ENCODE assay signal across 20 cellular contexts in genomic region chr11:33268945-33269567, GRCh38. TPM values are rescaled to one million over a fixed set of nuclear protein-coding genes. Genes with fewer than 3 reads are reported as not detected.
DNase-seq lines count a peak whose midpoint lies in the region; ATAC-seq, FAIRE-seq and TF ChIP-seq lines count a peak whose summit lies in the region.
"Had no signal": no experiment of that assay in that cellular context is flagged by ENCODE, and none has a peak within 500 bp of the region (broad histone marks: within the 10 kb centered on the region; RNA-seq: fewer than 3 reads in every experiment).

No MANE protein-coding gene starts in this region.

- H3K36me3 ChIP-seq in liver (ENCODE audit: control insufficient read depth in 4 of 4, insufficient read depth in 3 of 4, low read depth in 1 of 4, low read length in 3 of 4) = no peaks in the 10 kb centered on the region
- H3K36me3 ChIP-seq in HepG2 (replicated peaks in 1 of 2; ENCODE audit: control insufficient read depth in 1 of 2, insufficient read depth in 2 of 2, low read length in 2 of 2) = no peaks in the 10 kb centered on the region
- H3K36me3 ChIP-seq in smooth muscle cell (ENCODE audit: low read depth) = no peaks in the 10 kb centered on the region
- no peaks in the 10 kb centered on the region for H3K36me3 ChIP-seq in sigmoid colon

- H3K36me3 Mint-ChIP-seq in activated T-helper 17 cell treated with anti-CD3 and anti-CD28 coated beads, Interleukin-2, amount 50 U/mL, for 72 hours (ENCODE audit: low read depth) = no peaks in the 10 kb centered on the region
- H3K36me3 Mint-ChIP-seq: activated naive CD8-positive, alpha-beta T cell treated with anti-CD3 and anti-CD28 coated beads, Interleukin-2, amount 10 ng/mL, durations not matched to agents 7 days and 5 days had no signal

- no peak for TF ChIP-seq CTCF in liver (IDR thresholded peaks at IDR 0.05; ENCODE audit: low read depth, low read length, missing input control)
- no peak for TF ChIP-seq CTCF in HepG2 (CRISPR knock-in tag; IDR thresholded peaks at IDR 0.05)
- TF ChIP-seq CTCF in fibroblast of villous mesenchyme (IDR thresholded peaks at IDR 0.05; ENCODE audit: insufficient read depth, low read depth, low read length) = no peak
- TF ChIP-seq CTCF in smooth muscle cell (IDR thresholded peaks at IDR 0.05; ENCODE audit: borderline replicate concordance, insufficient read depth, poor library complexity, severe bottlenecking) = no peak
- TF ChIP-seq CTCF in sigmoid colon (IDR thresholded peaks at IDR 0.05) = no peak

- H3K27ac ChIP-seq in liver (ENCODE audit: low read depth in 1 of 2, low read length in 2 of 2) (no peak overlapping the region), HepG2 (ENCODE audit: extremely low read length, insufficient read depth, low read length) (no peak overlapping the region), smooth muscle cell (ENCODE audit: low read depth) (peak overlapping the region; percentile 23), sigmoid colon (peak overlapping the region in 1 of 4 donors; percentile 33)

- no peak overlapping the region for H3K4me2 ChIP-seq in HepG2 (ENCODE audit: low read depth, low read length)
- peak overlapping the region; percentile 39 for H3K4me2 ChIP-seq in smooth muscle cell

- no peak overlapping the region for H3K4me3 ChIP-seq in liver (ENCODE audit: low read depth in 1 of 3, low read length in 3 of 3)
- no peak overlapping the region for H3K4me3 ChIP-seq in HepG2 (replicated peaks in 1 of 3; ENCODE audit: insufficient read depth in 1 of 3, low read depth in 2 of 3, low read length in 3 of 3)
- H3K4me3 ChIP-seq in fibroblast of villous mesenchyme (ENCODE audit: low read depth, low read length) = no peak overlapping the region
- no peak overlapping the region for H3K4me3 ChIP-seq in smooth muscle cell
- H3K4me3 ChIP-seq in sigmoid colon = no peak overlapping the region

- ATAC-seq in HepG2 (no peak), HG03196 (IDR thresholded peaks at IDR 0.05; ENCODE audit: unreplicated experiment) (no peak)
- ATAC-seq in activated T-helper 17 cell treated with anti-CD3 and anti-CD28 coated beads, Interleukin-2, amount 50 U/mL, for 72 hours (replicated peaks) = no peak

- CTCF ChIA-PET in HepG2 (lab: Yijun Ruan, JAX; ENCODE audit: low intra/inter-chr PET ratio, low total read pairs) = no interaction called here

- BruUV-seq in HepG2 (replicated peaks; lab: Mats Ljungman, UMichigan) = no TSS peak

- H3K27me3 Mint-ChIP-seq in activated T-helper 17 cell treated with anti-CD3 and anti-CD28 coated beads, Interleukin-2, amount 50 U/mL, for 72 hours = no peaks in the 10 kb centered on the region
- H3K27me3 Mint-ChIP-seq: activated CD4-positive, alpha-beta T cell treated with anti-CD3 and anti-CD28 coated beads, Interleukin-2, amount 10 ng/mL, durations not matched to agents 24 days and 14 days; activated naive CD8-positive, alpha-beta T cell treated with anti-CD3 and anti-CD28 coated beads, Interleukin-2, amount 10 ng/mL, durations not matched to agents 7 days and 5 days; activated T-cell treated with anti-CD3 and anti-CD28 coated beads, Interleukin-2, amount 50 U/mL, for 24 hours had no signal

- H3K4me1 Mint-ChIP-seq in activated T-helper 17 cell treated with anti-CD3 and anti-CD28 coated beads, Interleukin-2, amount 50 U/mL, for 72 hours = peaks cover 13% of the 10 kb centered on the region

- POLR2A ChIA-PET in HepG2 (lab: Yijun Ruan, JAX) = no interaction called here

- intact Hi-C loops in HepG2 (cut with micrococcal nuclease; ENCODE audit: unreplicated experiment) = loop anchor here (10.0 kb wide), 1 partner anchor 426 kb away; no protein-coding TSS in a partner anchor
- intact Hi-C loops in sigmoid colon (cut with DNase I) = no loop called here

- H3K4me1 ChIP-seq in liver (ENCODE audit: control insufficient read depth in 4 of 4, insufficient read depth in 4 of 4, low read length in 3 of 4) = peaks cover 8 to 25% (median 11%) of the 10 kb centered on the region in 4 donors
- H3K4me1 ChIP-seq in HepG2 (ENCODE audit: insufficient read depth, low read length) = peaks cover 42% of the 10 kb centered on the region
- H3K4me1 ChIP-seq in smooth muscle cell (ENCODE audit: low read depth) = no peaks in the 10 kb centered on the region
- peaks cover 0 to 86% (median 65%) of the 10 kb centered on the region in 4 donors for H3K4me1 ChIP-seq in sigmoid colon

- no peaks in the 10 kb centered on the region for H3K9me3 Mint-ChIP-seq in activated T-helper 17 cell treated with anti-CD3 and anti-CD28 coated beads, Interleukin-2, amount 50 U/mL, for 72 hours
- H3K9me3 Mint-ChIP-seq: activated CD4-positive, alpha-beta T cell treated with anti-CD3 and anti-CD28 coated beads, Interleukin-2, amount 10 ng/mL, durations not matched to agents 24 days and 14 days; activated T-cell treated with anti-CD3 and anti-CD28 coated beads, Interleukin-2, amount 50 U/mL, for 24 hours had no signal

- 83% methylated on average over 4 of the region's 4 CpGs for WGBS in liver
- 79% methylated on average over 4 of the region's 4 CpGs for WGBS in HepG2 (ENCODE audit: low lambda C conversion rate)
- 83% methylated on average over 4 of the region's 4 CpGs for WGBS in smooth muscle cell (ENCODE audit: low lambda C conversion rate)
- 48 to 78% methylated on average over 4 of the region's 4 CpGs for WGBS in sigmoid colon, 2 donors

- FAIRE-seq in HepG2 (lab: Jason Lieb, UNC) = no peak
- FAIRE-seq: endothelial cell of umbilical vein had no signal

- TF ChIP-seq RAD21 in liver (IDR thresholded peaks at IDR 0.05) = no peak
- TF ChIP-seq RAD21 in HepG2 (CRISPR knock-in tag; IDR thresholded peaks at IDR 0.05) = no peak

- H3K9me3 ChIP-seq in liver (ENCODE audit: control insufficient read depth in 4 of 4, low read length in 3 of 4) (no peaks in the 10 kb centered on the region), HepG2 (ENCODE audit: low read length) (no peaks in the 10 kb centered on the region), smooth muscle cell (replicated peaks; ENCODE audit: low read depth) (no peaks in the 10 kb centered on the region), sigmoid colon (no peaks in the 10 kb centered on the region)

- TF ChIP-seq POLR2A in HepG2 (IDR thresholded peaks at IDR 0.05; ENCODE audit: insufficient read depth in 1 of 2, low read depth in 2 of 2, low read length in 2 of 2) (no peak), sigmoid colon (IDR thresholded peaks at IDR 0.05) (no peak)

- H3K27me3 ChIP-seq in liver (ENCODE audit: control insufficient read depth in 4 of 4, insufficient read depth in 4 of 4, low read length in 3 of 4) (no peaks in the 10 kb centered on the region), HepG2 (ENCODE audit: control insufficient read depth in 1 of 2, insufficient read depth in 2 of 2, low read length in 2 of 2) (no peaks in the 10 kb centered on the region), smooth muscle cell (ENCODE audit: low read depth) (no peaks in the 10 kb centered on the region), sigmoid colon (no peaks in the 10 kb centered on the region)

- peak overlapping the region; percentile 11 for H3K27ac Mint-ChIP-seq in activated T-helper 17 cell treated with anti-CD3 and anti-CD28 coated beads, Interleukin-2, amount 50 U/mL, for 72 hours
- H3K27ac Mint-ChIP-seq: activated CD4-positive, alpha-beta T cell treated with anti-CD3 and anti-CD28 coated beads, Interleukin-2, amount 10 ng/mL, durations not matched to agents 24 days and 14 days; activated naive CD8-positive, alpha-beta T cell treated with anti-CD3 and anti-CD28 coated beads, Interleukin-2, amount 10 ng/mL, durations not matched to agents 7 days and 5 days; activated T-cell treated with anti-CD3 and anti-CD28 coated beads, Interleukin-2, amount 50 U/mL, for 24 hours had no signal

- H2AFZ ChIP-seq in HepG2 (ENCODE audit: low read length) (no peak overlapping the region), smooth muscle cell (ENCODE audit: low read depth) (no peak overlapping the region)

- in situ Hi-C loops in HepG2 (cut with HindIII; ENCODE audit: extremely low pct_ligation_motif_present, low pct_unique_long_range_greater_than_20kb) = no loop called here

- H3K9ac ChIP-seq in liver (ENCODE audit: low read depth in 1 of 2, low read length in 2 of 2) = no peak overlapping the region
- no peak overlapping the region for H3K9ac ChIP-seq in HepG2 (ENCODE audit: insufficient read depth, low read depth, low read length)
- no peak overlapping the region for H3K9ac ChIP-seq in smooth muscle cell (ENCODE audit: low read depth)

- TF ChIP-seq EP300 in HepG2 (IDR thresholded peaks at IDR 0.05; ENCODE audit: low read depth in 2 of 2, low read length in 2 of 2) = no peak
- TF ChIP-seq EP300 in HepG2 (CRISPR knock-in tag; IDR thresholded peaks at IDR 0.05; ENCODE audit: borderline replicate concordance) = no peak
- no peak for TF ChIP-seq EP300 in sigmoid colon (IDR thresholded peaks at IDR 0.05)

- H3K79me2 ChIP-seq in HepG2 (ENCODE audit: insufficient read depth, low read length) (peaks cover 86% of the 10 kb centered on the region), smooth muscle cell (ENCODE audit: low read depth) (peaks cover 99% of the 10 kb centered on the region)

- peaks cover 8% of the 10 kb centered on the region for H3F3A ChIP-seq in smooth muscle cell (ENCODE audit: low read depth)

- H3K4me3 Mint-ChIP-seq in activated T-helper 17 cell treated with anti-CD3 and anti-CD28 coated beads, Interleukin-2, amount 50 U/mL, for 72 hours = no peak overlapping the region
- H3K4me3 Mint-ChIP-seq: activated CD4-positive, alpha-beta T cell treated with anti-CD3 and anti-CD28 coated beads, Interleukin-2, amount 10 ng/mL, durations not matched to agents 24 days and 14 days; activated naive CD8-positive, alpha-beta T cell treated with anti-CD3 and anti-CD28 coated beads, Interleukin-2, amount 10 ng/mL, durations not matched to agents 7 days and 5 days; activated T-cell treated with anti-CD3 and anti-CD28 coated beads, Interleukin-2, amount 50 U/mL, for 24 hours had no signal

- DNase-seq in HepG2 (ENCODE audit: low spot score) = no peak
- peak; percentile 27 for DNase-seq in fibroblast of villous mesenchyme (ENCODE audit: low read depth)
- DNase-seq in smooth muscle cell (lab: John Stamatoyannopoulos, UW; ENCODE audit: unreplicated experiment) = no peak
- no peak for DNase-seq in NOMO-1 (lab: John Stamatoyannopoulos, UW; ENCODE audit: unreplicated experiment in 2 of 2)
- no peak for DNase-seq in sigmoid colon
- DNase-seq: ACHN; activated CD4-positive, alpha-beta T cell treated with anti-CD3 and anti-CD28 coated beads, Interleukin-2, amount 10 ng/mL, durations not matched to agents 24 days and 14 days; activated naive CD8-positive, alpha-beta T cell treated with anti-CD3 and anti-CD28 coated beads, Interleukin-2, amount 10 ng/mL, durations not matched to agents 7 days and 5 days; activated T-cell treated with anti-CD3 and anti-CD28 coated beads, Interleukin-2, amount 50 U/mL, for 24 hours; cerebellar nuclear complex; COR-L47; head of caudate nucleus; kidney glomerular epithelial cell; retina; stimulated activated CD8-positive, alpha-beta memory T cell treated with anti-CD3 and anti-CD28 coated beads, Interleukin-4, amount 100 ng/mL, for 48 hours; T-helper 9 cell had no signal

- H4K20me1 ChIP-seq in HepG2 (ENCODE audit: insufficient read depth, low read length) (peaks cover 27% of the 10 kb centered on the region), smooth muscle cell (ENCODE audit: low read depth) (peaks cover 99% of the 10 kb centered on the region)

RNA-seq across cellular contexts. Expression of gene HIPK3, which starts 11.9 kb away (rescaled TPM):
- 10 to 100 TPM; 42.9 to 67.5 TPM for total RNA-seq in liver
- 10 to 100 TPM; 12.0 to 12.2 TPM for polyA plus RNA-seq in liver
- 39.8 and 44.3 TPM in 2 replicates for total RNA-seq in HepG2 (2016; rRNA removed; fragmentation: Illumina TruSeq; extraction: Trizol)
- 246 and 276 TPM in 2 replicates for total RNA-seq in HepG2 (2016; cell fraction: cytosol; rRNA removed; fragmentation: Illumina TruSeq; extraction: Trizol; ENCODE audit: low read depth)
- total RNA-seq in HepG2 (2016; cell fraction: insoluble cytoplasmic fraction; rRNA removed; fragmentation: Illumina TruSeq; extraction: Trizol) = 37.6 and 42.6 TPM in 2 replicates
- 125 and 146 TPM in 2 replicates for total RNA-seq in HepG2 (2016; cell fraction: membrane; rRNA removed; fragmentation: Illumina TruSeq; extraction: Trizol)
- total RNA-seq in HepG2 (2016; cell fraction: nucleus; rRNA removed; fragmentation: Illumina TruSeq; extraction: Trizol) = 22.4 and 25.3 TPM in 2 replicates
- polyA plus RNA-seq in HepG2 (2011; rRNA removed) = 18.2 and 20.5 TPM in 2 replicates
- 9.4 and 14.2 TPM in 2 replicates for polyA plus RNA-seq in HepG2 (2011; cell fraction: cytosol; rRNA removed)
- 12.6 TPM in 2 replicates for polyA plus RNA-seq in HepG2 (2011; cell fraction: nucleus; rRNA removed)
- 14.7 and 16.7 TPM in 2 replicates for polyA plus RNA-seq in HepG2 (2012)
- polyA plus RNA-seq in HepG2 (2016; cell fraction: cytosol; fragmentation: Illumina TruSeq; extraction: Trizol; ENCODE audit: low read depth) = 0.45 and 0.57 TPM in 2 replicates
- polyA plus RNA-seq in HepG2 (2016; cell fraction: insoluble cytoplasmic fraction; fragmentation: Illumina TruSeq; extraction: Trizol; ENCODE audit: low read depth) = 20.1 and 22.2 TPM in 2 replicates
- polyA plus RNA-seq in HepG2 (2016; cell fraction: membrane; fragmentation: Illumina TruSeq; extraction: Trizol; ENCODE audit: low read depth) = 3.7 and 4.1 TPM in 2 replicates
- polyA plus RNA-seq in HepG2 (2016; cell fraction: nucleus; fragmentation: Illumina TruSeq; extraction: Trizol; ENCODE audit: insufficient read depth, low read depth) = 19.0 and 19.1 TPM in 2 replicates
- 44.7 and 93.7 TPM in 2 replicates for polyA minus RNA-seq in HepG2 (2011; rRNA and poly(A)+ RNA removed; ENCODE audit: low replicate concordance)
- 51.6 and 72.1 TPM in 2 replicates for polyA minus RNA-seq in HepG2 (2011; cell fraction: cytosol; rRNA and poly(A)+ RNA removed)
- polyA minus RNA-seq in HepG2 (2011; cell fraction: nucleus; rRNA and poly(A)+ RNA removed) = 40.9 and 51.1 TPM in 2 replicates
- total RNA-seq in activated T-helper 17 cell treated with anti-CD3 and anti-CD28 coated beads, Interleukin-2, amount 50 U/mL, for 72 hours = 10 to 100 TPM; 31.9 to 36.5 TPM
- total RNA-seq in fibroblast of villous mesenchyme = 75.1 and 121 TPM in 2 replicates
- 80.0 and 94.0 TPM in 2 replicates for total RNA-seq in smooth muscle cell
- polyA plus RNA-seq in smooth muscle cell = 15.3 and 16.4 TPM in 2 replicates
- total RNA-seq in sigmoid colon = 100 to 1,000 TPM; 277 to 417 (median 353) TPM
- polyA plus RNA-seq in sigmoid colon = 10 to 100 TPM; 10.6 to 15.1 (median 12.6) TPM
